In genomic region chr3:71681224-71681668, GRCh38 we compare ENCODE assay signal across 8 cellular contexts. TPM values are rescaled to one million over a fixed set of nuclear protein-coding genes. Genes with fewer than 3 reads are reported as not detected.
A peak's percentile ranks its signal among the peaks of the same experiment; 100 is the strongest.
DNase-seq lines count a peak whose midpoint lies in the region; ATAC-seq and TF ChIP-seq lines count a peak whose summit lies in the region.

No MANE protein-coding gene starts in this region.

- H3K9me3 Mint-ChIP-seq in activated T-cell treated with anti-CD3 and anti-CD28 coated beads, Interleukin-2, amount 50 U/mL, for 72 hours = no peaks in the 10 kb centered on the region

- H3K36me3 Mint-ChIP-seq in activated T-cell treated with anti-CD3 and anti-CD28 coated beads, Interleukin-2, amount 50 U/mL, for 72 hours (ENCODE audit: insufficient read depth in 2 of 2) = peaks cover 0 to 2% of the 10 kb centered on the region in 2 donors

- peaks cover 12% of the 10 kb centered on the region for H3K4me1 Mint-ChIP-seq in activated T-cell treated with anti-CD3 and anti-CD28 coated beads, Interleukin-2, amount 50 U/mL, for 72 hours (ENCODE audit: low read depth)

- H3K4me1 ChIP-seq in gastroesophageal sphincter = peaks cover 7 to 62% (median 8%) of the 10 kb centered on the region in 3 donors

- no peaks in the 10 kb centered on the region for H3K36me3 ChIP-seq in gastroesophageal sphincter

- H3K9me3 ChIP-seq in gastroesophageal sphincter = no peaks in the 10 kb centered on the region

- peak; percentile 39 to 48 for ATAC-seq in activated T-cell treated with anti-CD3 and anti-CD28 coated beads, Interleukin-2, amount 50 U/mL, for 72 hours (replicated peaks in 1 of 2)
- ATAC-seq in gastroesophageal sphincter = peak; percentile 83
- no peak for ATAC-seq in GM18873 (IDR thresholded peaks at IDR 0.05; ENCODE audit: low FRiP score, unreplicated experiment)
- no peak for ATAC-seq in HG02981 (IDR thresholded peaks at IDR 0.05; ENCODE audit: unreplicated experiment)

- H3K27ac ChIP-seq in gastroesophageal sphincter = peak overlapping the region; percentile 62 to 71 (median 68)

- no peak for TF ChIP-seq EP300 in gastroesophageal sphincter (IDR thresholded peaks at IDR 0.05)

- no peaks in the 10 kb centered on the region for H3K27me3 Mint-ChIP-seq in activated T-cell treated with anti-CD3 and anti-CD28 coated beads, Interleukin-2, amount 50 U/mL, for 72 hours (ENCODE audit: low read depth)

- no peak overlapping the region for H3K4me3 Mint-ChIP-seq in activated T-cell treated with anti-CD3 and anti-CD28 coated beads, Interleukin-2, amount 50 U/mL, for 72 hours

- DNase-seq in NCI-H1694 treated with DMSO at 0.1 percent for 48 hours (lab: John Stamatoyannopoulos, UW) (peak; percentile 5), NCI-H1694 (lab: John Stamatoyannopoulos, UW) (no peak), LNCaP clone FGC (ENCODE audit: low read depth) (no peak), occipital lobe (lab: John Stamatoyannopoulos, UW) (peak; percentile 6)
- DNase-seq in activated T-cell treated with anti-CD3 and anti-CD28 coated beads, Interleukin-2, amount 50 U/mL, for 72 hours = peak; percentile 21 to 25

- no peak overlapping the region for H3K4me3 ChIP-seq in LNCaP clone FGC (ENCODE audit: low read depth, low read length)
- H3K4me3 ChIP-seq in gastroesophageal sphincter = peak overlapping the region; percentile 5 to 7

- H3K27me3 ChIP-seq in gastroesophageal sphincter = no peaks in the 10 kb centered on the region

- TF ChIP-seq CTCF in LNCaP clone FGC (IDR thresholded peaks at IDR 0.05; ENCODE audit: control insufficient read depth, extremely low read depth, insufficient read depth) = peak; percentile 90
- TF ChIP-seq CTCF in gastroesophageal sphincter (IDR thresholded peaks at IDR 0.05) = peak; percentile 69 to 77 (median 72)

- 4 to 65% methylated on average over 4 of the region's 7 CpGs for WGBS in gastroesophageal sphincter (ENCODE audit: low coverage in 1 of 2), 2 donors

- no peak for TF ChIP-seq POLR2A in gastroesophageal sphincter (IDR thresholded peaks at IDR 0.05)

- no peak overlapping the region for H3K27ac Mint-ChIP-seq in activated T-cell treated with anti-CD3 and anti-CD28 coated beads, Interleukin-2, amount 50 U/mL, for 72 hours

RNA-seq across cellular contexts. Expression of gene EIF4E3, which starts 44.0 kb away (rescaled TPM):
- 10 to 100 TPM; 51.8 to 70.1 TPM for total RNA-seq in activated T-cell treated with anti-CD3 and anti-CD28 coated beads, Interleukin-2, amount 50 U/mL, for 72 hours
- total RNA-seq in gastroesophageal sphincter (10 to 100 TPM; 28.8 to 55.8 (median 41.6) TPM), occipital lobe (20.9 TPM)

Comparison
In these comparisons a context has a peak if more than half of its experiments do, and no peak if none do; other contexts are left out.
1. DNase-seq: peak in NCI-H1694 treated with DMSO at 0.1 percent for 48 hours (single experiment), activated T-cell treated with anti-CD3 and anti-CD28 coated beads, Interleukin-2, amount 50 U/mL, for 72 hours (2 of 2) and occipital lobe (single experiment); none in NCI-H1694 (single experiment) and LNCaP clone FGC (single experiment).
2. ATAC-seq: peak in activated T-cell treated with anti-CD3 and anti-CD28 coated beads, Interleukin-2, amount 50 U/mL, for 72 hours (2 of 2) and gastroesophageal sphincter (single experiment); none in GM18873 (single experiment) and HG02981 (single experiment).